In genomic region chr12:39763894-39764176, GRCh38 we compare ENCODE assay signal across 13 cellular contexts.
DNase-seq lines count a peak whose midpoint lies in the region; TF ChIP-seq lines count a peak whose summit lies in the region.
"Had no signal": no experiment of that assay in that cellular context is flagged by ENCODE, and none has a peak within 500 bp of the region (broad histone marks: within the 10 kb centered on the region; RNA-seq: fewer than 3 reads in every experiment).

No MANE protein-coding gene starts in this region.

- H3K27ac ChIP-seq in HUES64 (ENCODE audit: low read depth, low read length) (0 out of 2 replicates have a peak overlapping the region, but pooled peaks have one; percentile 7), endodermal cell (ENCODE audit: low read depth, low read length) (no peak overlapping the region), mesenchymal stem cell (ENCODE audit: low read length, poor library complexity, severe bottlenecking) (no peak overlapping the region)
- H3K27ac ChIP-seq: 22Rv1 had no signal

- peaks cover 1% of the 10 kb centered on the region for H3K9me3 Mint-ChIP-seq in endodermal cell
- H3K9me3 Mint-ChIP-seq: CD8-positive, alpha-beta T cell had no signal

- H3K79me1 ChIP-seq in mesenchymal stem cell (replicated peaks; ENCODE audit: low read length, poor library complexity, severe bottlenecking), result no peaks in the 10 kb centered on the region

- H2BK15ac ChIP-seq in mesenchymal stem cell (ENCODE audit: low read depth, poor library complexity, severe bottlenecking), result no peak overlapping the region

- H3K9ac ChIP-seq in HUES64 (ENCODE audit: low read depth, low read length) (no peak overlapping the region), endodermal cell (ENCODE audit: extremely low read depth, low read length, poor library complexity, severe bottlenecking) (no peak overlapping the region), mesenchymal stem cell (ENCODE audit: low read length) (no peak overlapping the region)

- H3K4me1 ChIP-seq in HUES64 (ENCODE audit: insufficient read depth, low read length), result peaks cover 23% of the 10 kb centered on the region
- H3K4me1 ChIP-seq in endodermal cell (ENCODE audit: control insufficient read depth, insufficient read depth, low read length), result no peaks in the 10 kb centered on the region
- no peaks in the 10 kb centered on the region for H3K4me1 ChIP-seq in mesenchymal stem cell (ENCODE audit: control insufficient read depth, insufficient read depth, low read depth, low read length)

- H3K4me1 Mint-ChIP-seq in endodermal cell, result peaks cover 8% of the 10 kb centered on the region

- H3K36me3 Mint-ChIP-seq in endodermal cell (ENCODE audit: low read depth), result no peaks in the 10 kb centered on the region

- H3K27ac Mint-ChIP-seq in endodermal cell, result peak overlapping the region; percentile 22
- H3K27ac Mint-ChIP-seq: CD14-positive monocyte; CD8-positive, alpha-beta T cell had no signal

- H3K9me3 ChIP-seq in HUES64 (ENCODE audit: insufficient read depth, low read depth, low read length) (no peaks in the 10 kb centered on the region), endodermal cell (ENCODE audit: control insufficient read depth, low read length) (no peaks in the 10 kb centered on the region), mesenchymal stem cell (ENCODE audit: control insufficient read depth, low read length) (no peaks in the 10 kb centered on the region)

- no peak overlapping the region for H2BK120ac ChIP-seq in mesenchymal stem cell (ENCODE audit: low read depth, low read length)

- 85% methylated on average over 2 of the region's 2 CpGs for WGBS in HUES64
- 88 to 92% methylated on average over 2 of the region's 2 CpGs for WGBS in endodermal cell (ENCODE audit: insufficient coverage in 1 of 2, insufficient read length in 1 of 2), 2 experiments
- no CpG with 5 or more reads among the region's 2 CpGs for WGBS in mesenchymal stem cell
- 97 to 100% methylated on average over 2 of the region's 2 CpGs for WGBS in lower leg skin, 2 donors

- no peak overlapping the region for H3K18ac ChIP-seq in mesenchymal stem cell (ENCODE audit: low read depth in 1 of 2, low read length in 2 of 2)

- H3K4me3 ChIP-seq in HUES64 (ENCODE audit: low read length), result no peak overlapping the region
- H3K4me3 ChIP-seq in endodermal cell (ENCODE audit: low read length), result no peak overlapping the region
- H3K4me3 ChIP-seq in mesenchymal stem cell (ENCODE audit: insufficient read depth in 1 of 2, low read depth in 1 of 2, low read length in 2 of 2), result no peak overlapping the region
- no peak overlapping the region for H3K4me3 ChIP-seq in lower leg skin (ENCODE audit: low read depth, poor library complexity, severe bottlenecking)
- H3K4me3 ChIP-seq: GM12878 had no signal

- H3K4me2 ChIP-seq in mesenchymal stem cell (ENCODE audit: low read length, poor library complexity, severe bottlenecking), result no peak overlapping the region

- H3K23ac ChIP-seq in mesenchymal stem cell (ENCODE audit: low read length in 2 of 2), result no peak overlapping the region

- H2BK5ac ChIP-seq in mesenchymal stem cell (ENCODE audit: low read depth, low read length, poor library complexity, severe bottlenecking), result no peak overlapping the region

- peak overlapping the region; percentile 45 for H4K8ac ChIP-seq in mesenchymal stem cell (ENCODE audit: low read length)

- H3K4ac ChIP-seq in mesenchymal stem cell (ENCODE audit: low read depth in 1 of 2, low read length in 2 of 2), result no peak overlapping the region

- no peak overlapping the region for H2AFZ ChIP-seq in mesenchymal stem cell (ENCODE audit: low read depth, low read length)

- H3K4me3 Mint-ChIP-seq in endodermal cell, result no peak overlapping the region
- H3K4me3 Mint-ChIP-seq: CD14-positive monocyte; CD8-positive, alpha-beta T cell had no signal

- TF ChIP-seq CTCF in endodermal cell (conservative IDR thresholded peaks at IDR 0.05) (no peak), lower leg skin (IDR thresholded peaks at IDR 0.05) (no peak)

- H4K91ac ChIP-seq in mesenchymal stem cell (ENCODE audit: low read length), result no peak overlapping the region

- no peak overlapping the region for H2AK5ac ChIP-seq in mesenchymal stem cell (ENCODE audit: low read length, severe bottlenecking)

- H3K36me3 ChIP-seq in HUES64 (ENCODE audit: insufficient read depth, low read length) (no peaks in the 10 kb centered on the region), endodermal cell (ENCODE audit: control insufficient read depth, insufficient read depth, low read length) (no peaks in the 10 kb centered on the region), mesenchymal stem cell (ENCODE audit: control insufficient read depth in 1 of 2, insufficient read depth in 2 of 2, low read depth in 1 of 2, low read length in 2 of 2) (peaks cover 0 to 9% of the 10 kb centered on the region in 2 experiments)

- peak; percentile 23 for DNase-seq in DMS153 (lab: John Stamatoyannopoulos, UW)
- DNase-seq in DMS153 treated with DMSO at 0.1 percent for 48 hours (lab: John Stamatoyannopoulos, UW; ENCODE audit: unreplicated experiment), result no peak
- peak; percentile 55 for DNase-seq in endodermal cell
- DNase-seq in mesenchymal stem cell, result no peak
- DNase-seq in lower leg skin (ENCODE audit: low spot score in 2 of 2), result no peak
- no peak for DNase-seq in amniotic stem cell (lab: John Stamatoyannopoulos, UW)
- DNase-seq in germinal center (ENCODE audit: low spot score), result no peak
- DNase-seq: CD8-positive, alpha-beta T cell; COR-L47 had no signal

- H3K27me3 Mint-ChIP-seq in endodermal cell (ENCODE audit: insufficient read depth), result no peaks in the 10 kb centered on the region

- H2BK12ac ChIP-seq in mesenchymal stem cell (ENCODE audit: low read length in 2 of 2), result no peak overlapping the region

- intact Hi-C loops in lower leg skin (cut with DNase I; ENCODE audit: low total_unique reads), result loop anchor here (5.0 to 10.0 kb wide), 2 partner anchors 231 to 343 kb away; partner anchors contain the start of gene SLC2A13

- no peak for TF ChIP-seq POLR2A in lower leg skin (IDR thresholded peaks at IDR 0.05)

- H3K27me3 ChIP-seq in HUES64 (ENCODE audit: insufficient read depth, low read length), result no peaks in the 10 kb centered on the region
- H3K27me3 ChIP-seq in endodermal cell (ENCODE audit: control insufficient read depth, insufficient read depth, low read length, poor library complexity, severe bottlenecking), result no peaks in the 10 kb centered on the region
- H3K27me3 ChIP-seq in mesenchymal stem cell (ENCODE audit: control insufficient read depth in 1 of 2, insufficient read depth in 1 of 2, low read length in 2 of 2), result no peaks in the 10 kb centered on the region

- H3K14ac ChIP-seq in mesenchymal stem cell (ENCODE audit: low read length in 2 of 2), result no peak overlapping the region

Comparison
In these comparisons a context has a peak if more than half of its experiments do, and no peak if none do; other contexts are left out.
1. DNase-seq: peak in DMS153 (single experiment) and endodermal cell (single experiment); none in DMS153 treated with DMSO at 0.1 percent for 48 hours (single experiment), mesenchymal stem cell (single experiment), lower leg skin (0 of 2), amniotic stem cell (single experiment) and germinal center (single experiment).